8 cellular contexts compared by ENCODE assay signal in the genomic region with DNA sequence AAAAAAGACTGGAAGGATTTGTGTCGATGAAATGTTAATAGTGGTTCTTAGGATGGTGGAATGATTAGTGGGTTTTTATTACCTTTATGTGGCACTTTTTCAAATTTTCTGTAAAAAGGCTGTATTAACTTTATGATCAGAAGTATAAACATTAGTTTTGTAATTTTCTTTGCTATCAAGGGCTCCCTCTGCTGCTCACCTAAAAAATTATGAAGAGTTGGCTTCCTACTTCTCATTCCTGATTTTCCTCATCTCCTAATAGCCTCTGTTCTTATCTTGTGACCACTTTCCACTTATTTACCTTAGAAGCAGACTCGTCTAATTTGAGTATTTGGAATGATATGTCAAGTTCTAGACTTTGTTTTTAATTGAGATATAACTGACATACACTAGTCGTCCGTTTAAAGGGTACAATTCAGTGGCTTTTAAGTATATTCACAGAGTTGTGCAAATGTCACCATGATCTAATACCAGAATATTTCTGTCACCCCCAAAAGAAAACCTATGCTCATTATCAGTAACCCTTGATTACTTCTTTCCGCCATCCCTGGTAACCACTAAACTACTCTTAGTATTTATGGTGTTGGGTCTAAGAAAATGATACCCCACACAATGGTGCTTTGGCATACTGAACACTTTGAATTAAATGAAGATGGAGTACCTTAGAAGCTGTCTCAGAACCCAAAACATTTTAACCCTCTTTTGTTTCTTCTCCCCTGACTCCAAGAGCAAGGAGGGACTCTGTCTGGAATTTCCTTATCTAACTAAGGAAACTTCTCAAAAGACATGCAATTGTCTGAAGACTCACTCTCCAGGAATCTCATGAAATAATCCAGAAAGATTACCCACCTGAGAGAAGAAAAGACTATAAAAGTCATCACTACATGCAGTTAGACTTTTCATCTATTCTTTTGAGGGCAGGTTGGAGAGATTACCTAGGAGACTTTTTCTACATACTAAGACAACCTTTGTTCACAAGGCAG.
DNase-seq lines count a peak whose midpoint lies in the region; ATAC-seq, FAIRE-seq and TF ChIP-seq lines count a peak whose summit lies in the region.

No MANE protein-coding gene starts in this region.

- H3K27ac ChIP-seq in endothelial cell of umbilical vein (ENCODE audit: insufficient read depth, low read depth, low read length) (no peak overlapping the region), suprapubic skin (no peak overlapping the region)

- H3K36me3 ChIP-seq in endothelial cell of umbilical vein (ENCODE audit: control insufficient read depth in 2 of 2, extremely low read depth in 1 of 2, insufficient read depth in 2 of 2, low read length in 2 of 2): no peaks in the 10 kb centered on the region
- no peaks in the 10 kb centered on the region for H3K36me3 ChIP-seq in suprapubic skin

- BruUV-seq in endothelial cell of umbilical vein (replicated peaks; lab: Mats Ljungman, UMichigan): no TSS peak

- DNase-seq in DMS 273 (lab: John Stamatoyannopoulos, UW; ENCODE audit: unreplicated experiment) (peak; percentile 12), DMS 273 treated with DMSO at 0.1 percent for 48 hours (lab: John Stamatoyannopoulos, UW) (no peak), NAMALWA (ENCODE audit: low spot score) (peak; percentile 33), endothelial cell of umbilical vein (ENCODE audit: low read depth, low spot score) (peak; percentile 69), retinal pigment epithelial cell (ENCODE audit: low read depth) (no peak), suprapubic skin (ENCODE audit: low spot score in 2 of 2) (no peak)

- TF ChIP-seq CTCF in endothelial cell of umbilical vein (IDR thresholded peaks at IDR 0.05; ENCODE audit: extremely low read depth in 1 of 2, insufficient read depth in 1 of 2, low read depth in 1 of 2, low read length in 2 of 2) (peak; percentile 28 to 35), retinal pigment epithelial cell (conservative IDR thresholded peaks at IDR 0.05; ENCODE audit: low read depth, low read length) (peak; percentile 50), suprapubic skin (IDR thresholded peaks at IDR 0.05) (peak in 1 of 2 donors; percentile 9)

- H3K27me3 ChIP-seq in endothelial cell of umbilical vein (ENCODE audit: control insufficient read depth in 2 of 2, insufficient read depth in 2 of 2, low read length in 2 of 2) (no peaks in the 10 kb centered on the region), suprapubic skin (no peaks in the 10 kb centered on the region)

- no peak overlapping the region for H3K9ac ChIP-seq in endothelial cell of umbilical vein (replicated peaks; ENCODE audit: extremely low read depth, insufficient read depth, low read length)

- H3K9me3 ChIP-seq in endothelial cell of umbilical vein (replicated peaks; ENCODE audit: control insufficient read depth, insufficient read depth, low read length) (peaks cover 2% of the 10 kb centered on the region), suprapubic skin (peaks cover 12% of the 10 kb centered on the region)

- H4K20me1 ChIP-seq in endothelial cell of umbilical vein (replicated peaks; ENCODE audit: control insufficient read depth, extremely low read depth, insufficient read depth, low read length): no peaks in the 10 kb centered on the region

- H3K9me1 ChIP-seq in endothelial cell of umbilical vein (replicated peaks; ENCODE audit: control insufficient read depth, extremely low read depth, insufficient read depth, low read length): no peaks in the 10 kb centered on the region

- H3K4me2 ChIP-seq in endothelial cell of umbilical vein (ENCODE audit: insufficient read depth, low read length): no peak overlapping the region

- H3K4me1 ChIP-seq in endothelial cell of umbilical vein (ENCODE audit: control insufficient read depth, extremely low read depth, insufficient read depth, low read length) (peaks cover 15% of the 10 kb centered on the region), suprapubic skin (peaks cover 35% of the 10 kb centered on the region)

- no peak overlapping the region for H2AFZ ChIP-seq in endothelial cell of umbilical vein (ENCODE audit: low read depth, low read length)

- 71% methylated on average over 5 of the region's 5 CpGs for WGBS in suprapubic skin

- TF ChIP-seq EP300 in suprapubic skin (IDR thresholded peaks at IDR 0.05): no peak

- H3K4me3 ChIP-seq in endothelial cell of umbilical vein (replicated peaks in 1 of 3; ENCODE audit: insufficient read depth in 1 of 3, low read depth in 1 of 3, low read length in 3 of 3) (no peak overlapping the region), retinal pigment epithelial cell (ENCODE audit: low read length) (no peak overlapping the region), suprapubic skin (no peak overlapping the region)

- no peak for TF ChIP-seq POLR2A in endothelial cell of umbilical vein (IDR thresholded peaks at IDR 0.05; ENCODE audit: low read depth, low read length)
- TF ChIP-seq POLR2A in suprapubic skin (IDR thresholded peaks at IDR 0.05): no peak

- POLR2A ChIA-PET in endothelial cell of umbilical vein (lab: Charles Lee): no interaction called here

- ATAC-seq in HG03565 (IDR thresholded peaks at IDR 0.05; ENCODE audit: unreplicated experiment): no peak
- no peak for ATAC-seq in HG03520 (IDR thresholded peaks at IDR 0.05; ENCODE audit: unreplicated experiment)

- dilution Hi-C loops in endothelial cell of umbilical vein (cut with MboI; ENCODE audit: extremely low pct_ligation_motif_present, low sequenced_read_pairs): no loop called here

- intact Hi-C loops in endothelial cell of umbilical vein (cut with micrococcal nuclease): loop anchor here (1.0 to 10.0 kb wide), 7 partner anchors 155 to 556 kb away; partner anchors contain the start of gene TRIM13

- no peak for FAIRE-seq in endothelial cell of umbilical vein (lab: Jason Lieb, UNC)

- CTCF ChIA-PET in endothelial cell of umbilical vein (lab: Charles Lee): interaction anchor here (0.7 to 4.2 kb wide), 7 partner anchors 84 to 556 kb away, joined by 3 to 19 read pairs (median 5); partner anchors contain the start of gene TRIM13

- no peaks in the 10 kb centered on the region for H3K79me2 ChIP-seq in endothelial cell of umbilical vein (ENCODE audit: control insufficient read depth, insufficient read depth, low read length)

TF ChIP-seq in endothelial cell of umbilical vein, 7 proteins besides CTCF, POLR2A, EP300 and RAD21:
- TF ChIP-seq MYC (IDR thresholded peaks at IDR 0.05; ENCODE audit: low read depth, low read length): no peak
- no peak for TF ChIP-seq MAX (IDR thresholded peaks at IDR 0.05; ENCODE audit: insufficient read depth, insufficient read length)
- TF ChIP-seq FOS (IDR thresholded peaks at IDR 0.05; ENCODE audit: borderline replicate concordance, insufficient read depth, low read length): no peak
- no peak for TF ChIP-seq POLR2AphosphoS5 (IDR thresholded peaks at IDR 0.05; ENCODE audit: insufficient read depth, low read depth, low read length)
- no peak for TF ChIP-seq EZH2 (IDR thresholded peaks at IDR 0.05; ENCODE audit: borderline replicate concordance, low read depth, low read length, severe bottlenecking)
- no peak for TF ChIP-seq JUN (IDR thresholded peaks at IDR 0.05; ENCODE audit: borderline replicate concordance, insufficient read depth, insufficient read length, low read depth)
- no peak for TF ChIP-seq GATA2 (IDR thresholded peaks at IDR 0.05; ENCODE audit: insufficient read depth, insufficient read length, low read depth, low read length)

Comparison
In these comparisons a context has a peak if more than half of its experiments do, and no peak if none do; other contexts are left out.
1. DNase-seq: peak in DMS 273 (single experiment), NAMALWA (single experiment) and endothelial cell of umbilical vein (single experiment); none in DMS 273 treated with DMSO at 0.1 percent for 48 hours (single experiment), retinal pigment epithelial cell (single experiment) and suprapubic skin (0 of 2).